9 cellular contexts compared by ENCODE assay signal in the genomic region with DNA sequence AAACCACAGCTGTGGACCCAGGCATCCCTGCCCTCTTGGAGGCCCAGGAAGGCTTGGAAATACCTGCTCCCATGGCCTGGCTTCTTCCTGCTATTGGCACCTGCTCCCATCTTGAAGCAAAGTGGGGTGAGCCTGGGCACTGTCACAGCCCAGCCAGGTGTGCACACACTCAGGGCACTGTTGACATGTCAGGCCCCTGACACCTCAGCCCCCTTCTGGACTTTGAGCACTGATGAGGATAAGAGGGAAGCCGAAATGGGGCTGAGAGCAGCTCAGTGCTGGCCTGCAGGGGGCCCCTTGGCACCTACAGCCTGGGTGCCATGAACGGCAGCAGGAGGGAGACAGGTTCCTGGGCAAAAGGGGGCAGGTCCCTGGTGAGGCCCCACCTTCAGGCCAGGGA. TPM values are rescaled to one million over a fixed set of nuclear protein-coding genes. Genes with fewer than 3 reads are reported as not detected.
"Had no signal": no experiment of that assay in that cellular context is flagged by ENCODE, and none has a peak within 500 bp of the region (broad histone marks: within the 10 kb centered on the region; RNA-seq: fewer than 3 reads in every experiment).

No MANE protein-coding gene starts in this region.

- ATAC-seq: GM12878 had no signal

- FAIRE-seq: G401.6, GM12878, GM12891, GM12892, GM18507, GM19239 had no signal

- DNase-seq: GDM1, GF-D8 had no signal

- H3K4me3 ChIP-seq: GM12878 had no signal

RNA-seq across cellular contexts. Expression of a gene that starts 55.9 kb away (rescaled TPM):
- total RNA-seq: G401 had no signal
